In the genomic region with DNA sequence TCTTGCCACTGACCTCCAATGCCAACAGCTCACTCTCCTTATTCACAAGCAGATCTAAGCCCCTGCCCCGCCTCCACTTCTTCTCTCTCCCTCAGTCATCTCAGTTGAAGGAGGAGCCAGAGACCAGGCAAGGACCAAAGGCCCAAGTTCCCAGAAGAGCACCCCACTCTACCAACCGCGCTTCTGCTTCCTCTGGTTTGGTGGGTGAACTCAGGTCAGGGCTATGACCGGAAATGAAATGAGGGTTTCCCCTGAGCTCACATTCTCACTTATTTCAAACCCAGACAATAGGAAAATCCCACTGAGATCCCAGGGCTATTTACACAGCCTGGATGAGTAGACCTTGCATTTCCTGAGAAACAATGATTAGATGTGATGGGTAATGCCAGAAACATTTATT, we compare ENCODE assay signal across 13 cellular contexts. TPM values are rescaled to one million over a fixed set of nuclear protein-coding genes. Genes with fewer than 3 reads are reported as not detected.
A peak's percentile ranks its signal among the peaks of the same experiment; 100 is the strongest.
DNase-seq lines count a peak whose midpoint lies in the region; ATAC-seq and TF ChIP-seq lines count a peak whose summit lies in the region.
"Had no signal": no experiment of that assay in that cellular context is flagged by ENCODE, and none has a peak within 500 bp of the region (broad histone marks: within the 10 kb centered on the region; RNA-seq: fewer than 3 reads in every experiment).

No MANE protein-coding gene starts in this region.

- H3K18ac ChIP-seq in H9 (ENCODE audit: insufficient read length, low read depth, low read length): no peak overlapping the region

- no CpG with 5 or more reads among the region's 4 CpGs for WGBS in H9 (ENCODE audit: extremely low coverage, insufficient read length, low lambda C conversion rate)

- no peaks in the 10 kb centered on the region for H3K36me3 ChIP-seq in right atrium auricular region
- H3K36me3 ChIP-seq in colonic mucosa: no peaks in the 10 kb centered on the region
- H3K36me3 ChIP-seq: thyroid gland had no signal

- no peak overlapping the region for H2BK12ac ChIP-seq in H9 (ENCODE audit: insufficient read length, low read depth, low read length)

- no peaks in the 10 kb centered on the region for H3K23me2 ChIP-seq in H9 (ENCODE audit: insufficient read length, low read depth, low read length, poor library complexity, severe bottlenecking)

- H3K27me3 ChIP-seq in H9 (ENCODE audit: insufficient read depth, low read length) (no peaks in the 10 kb centered on the region), right atrium auricular region (no peaks in the 10 kb centered on the region), colonic mucosa (no peaks in the 10 kb centered on the region)
- H3K27me3 ChIP-seq: thyroid gland had no signal

- CTCF ChIA-PET in GM10248 (lab: Yijun Ruan, JAX): interaction anchor here (1.0 to 1.8 kb wide), 9 partner anchors 10 to 368 kb away, joined by 3 to 6 read pairs (median 3); partner anchors contain the start of gene DPF3
- CTCF ChIA-PET in activated CD4-positive, alpha-beta memory T cell treated with anti-CD3 and anti-CD28 coated beads, Interleukin-2, amount 10 ng/mL, durations not matched to agents 7 days and 5 days (lab: Charles Lee): interaction anchor here (0.7 to 1.7 kb wide), 3 partner anchors 10 to 253 kb away, joined by 3 read pairs; partner anchors contain the start of gene PSEN1

- H2BK120ac ChIP-seq in H9 (ENCODE audit: low read depth, low read length, poor library complexity, severe bottlenecking): no peak overlapping the region

- peaks cover 30 to 45% of the 10 kb centered on the region in 2 experiments for H3K4me1 Mint-ChIP-seq in H9
- H3K4me1 Mint-ChIP-seq in activated CD4-positive, alpha-beta memory T cell treated with anti-CD3 and anti-CD28 coated beads, Interleukin-2, amount 10 ng/mL, durations not matched to agents 7 days and 5 days: peaks cover 51% of the 10 kb centered on the region
- H3K4me1 Mint-ChIP-seq: T-helper 17 cell had no signal

- H3K4me3 ChIP-seq in right atrium auricular region (no peak overlapping the region), colonic mucosa (no peak overlapping the region)
- H3K4me3 ChIP-seq: coronary artery, heart right ventricle, thyroid gland had no signal

- no peaks in the 10 kb centered on the region for H4K20me1 ChIP-seq in H9 (ENCODE audit: control insufficient read depth, insufficient read depth, insufficient read length)

- H2BK20ac ChIP-seq in H9 (ENCODE audit: low read depth, low read length, poor library complexity, severe bottlenecking): no peak overlapping the region

- no peak overlapping the region for H2BK5ac ChIP-seq in H9 (ENCODE audit: insufficient read length, low read length)

- no peak overlapping the region; a peak in 1 of 7 replicates for H3K27ac Mint-ChIP-seq in H9
- H3K27ac Mint-ChIP-seq in activated CD4-positive, alpha-beta memory T cell treated with anti-CD3 and anti-CD28 coated beads, Interleukin-2, amount 10 ng/mL, durations not matched to agents 7 days and 5 days: no peak overlapping the region
- H3K27ac Mint-ChIP-seq: T-helper 17 cell had no signal

- no peak overlapping the region for H3K4me3 Mint-ChIP-seq in H9
- H3K4me3 Mint-ChIP-seq in activated CD4-positive, alpha-beta memory T cell treated with anti-CD3 and anti-CD28 coated beads, Interleukin-2, amount 10 ng/mL, durations not matched to agents 7 days and 5 days: peak overlapping the region; percentile 36
- H3K4me3 Mint-ChIP-seq: T-helper 17 cell had no signal

- POLR2A ChIA-PET in GM10248 (lab: Yijun Ruan, JAX): no interaction called here
- POLR2A ChIA-PET in activated CD4-positive, alpha-beta memory T cell treated with anti-CD3 and anti-CD28 coated beads, Interleukin-2, amount 10 ng/mL, durations not matched to agents 7 days and 5 days (lab: Charles Lee): interaction anchor here (0.6 kb wide), 1 partner anchor 10 kb away, joined by 3 read pairs; the partner anchor contains the start of gene DPF3

- H3K27ac ChIP-seq in H9 (ENCODE audit: insufficient read length, low read depth, low read length) (no peak overlapping the region), right atrium auricular region (peak overlapping the region; percentile 54 to 60), colonic mucosa (no peak overlapping the region)
- H3K27ac ChIP-seq: coronary artery, thyroid gland had no signal

- peaks cover 14% of the 10 kb centered on the region for H3K4me1 ChIP-seq in H9 (ENCODE audit: insufficient read depth, low read length)
- peaks cover 0 to 26% of the 10 kb centered on the region in 2 donors for H3K4me1 ChIP-seq in right atrium auricular region
- H3K4me1 ChIP-seq in colonic mucosa: no peaks in the 10 kb centered on the region
- H3K4me1 ChIP-seq: thyroid gland had no signal

- no peak for TF ChIP-seq CTCF in GM10248 (IDR thresholded peaks at IDR 0.05; ENCODE audit: control extremely low read depth, extremely low read depth, low read depth, missing control alignments)
- no peak for TF ChIP-seq CTCF in H9 (conservative IDR thresholded peaks at IDR 0.05)
- TF ChIP-seq CTCF in right atrium auricular region (IDR thresholded peaks at IDR 0.05): no peak
- no peak for TF ChIP-seq CTCF in colonic mucosa (IDR thresholded peaks at IDR 0.05)

- H3K9me3 ChIP-seq in H9 (ENCODE audit: control insufficient read depth, low read depth, low read length) (peaks cover 6% of the 10 kb centered on the region), right atrium auricular region (no peaks in the 10 kb centered on the region), colonic mucosa (no peaks in the 10 kb centered on the region)
- H3K9me3 ChIP-seq: thyroid gland had no signal

- H3K9ac ChIP-seq in H9 (ENCODE audit: extremely low read depth, insufficient read length, low read length) (no peak overlapping the region), colonic mucosa (ENCODE audit: low read depth in 2 of 2, low read length in 2 of 2) (no peak overlapping the region)

- no peak overlapping the region for H3K23ac ChIP-seq in H9 (ENCODE audit: insufficient read length, low read depth, low read length)

- H3K4me2 ChIP-seq in H9 (ENCODE audit: insufficient read depth, insufficient read length, low read length): no peak overlapping the region

- ATAC-seq in HG02938 (IDR thresholded peaks at IDR 0.05; ENCODE audit: unreplicated experiment) (no peak), HG02884 (IDR thresholded peaks at IDR 0.05; ENCODE audit: unreplicated experiment) (no peak)
- ATAC-seq: T-helper 17 cell had no signal

- no peak overlapping the region for H3K56ac ChIP-seq in H9 (ENCODE audit: insufficient read length, low read depth, low read length)

- no peak overlapping the region for H3K4ac ChIP-seq in H9 (ENCODE audit: low read depth, low read length)

- no peak overlapping the region for H2BK15ac ChIP-seq in H9 (ENCODE audit: low read depth, low read length)

- H3T11ph ChIP-seq in H9 (ENCODE audit: low read length): no peak overlapping the region

- H3K79me1 ChIP-seq in H9 (ENCODE audit: insufficient read depth, low read depth, low read length, poor library complexity, severe bottlenecking): no peaks in the 10 kb centered on the region

- no peak overlapping the region for H4K8ac ChIP-seq in H9 (replicated peaks; ENCODE audit: insufficient read length, low read depth, low read length)

- peaks cover 0 to 6% (median 2%) of the 10 kb centered on the region in 3 experiments; a peak in 3 of 7 replicates for H3K36me3 Mint-ChIP-seq in H9 (ENCODE audit: insufficient read depth in 1 of 3, low read depth in 3 of 3)
- H3K36me3 Mint-ChIP-seq in activated CD4-positive, alpha-beta memory T cell treated with anti-CD3 and anti-CD28 coated beads, Interleukin-2, amount 10 ng/mL, durations not matched to agents 7 days and 5 days (ENCODE audit: low read depth): peaks cover 45% of the 10 kb centered on the region

- peak; percentile 28 for DNase-seq in GM10248 (ENCODE audit: extremely low spot score)
- DNase-seq in H9: no peak
- peak; percentile 56 for DNase-seq in activated CD4-positive, alpha-beta memory T cell treated with anti-CD3 and anti-CD28 coated beads, Interleukin-2, amount 10 ng/mL, durations not matched to agents 7 days and 5 days
- no peak for DNase-seq in right atrium auricular region (ENCODE audit: low spot score)
- no peak for DNase-seq in NCI-H2107 treated with DMSO at 0.1 percent for 48 hours (lab: John Stamatoyannopoulos, UW; ENCODE audit: unreplicated experiment)
- no peak for DNase-seq in colonic mucosa
- DNase-seq: heart right ventricle, NCI-H1048, T-helper 17 cell had no signal

- no peak overlapping the region for H2AK5ac ChIP-seq in H9 (ENCODE audit: insufficient read length, low read length)

- H4K5ac ChIP-seq in H9 (ENCODE audit: insufficient read length, low read depth, low read length): no peak overlapping the region

- peaks cover 8 to 9% of the 10 kb centered on the region in 2 experiments for H3K9me3 Mint-ChIP-seq in H9
- no peaks in the 10 kb centered on the region for H3K9me3 Mint-ChIP-seq in activated CD4-positive, alpha-beta memory T cell treated with anti-CD3 and anti-CD28 coated beads, Interleukin-2, amount 10 ng/mL, durations not matched to agents 7 days and 5 days

- H3K27me3 Mint-ChIP-seq in H9 (ENCODE audit: low read depth): peaks cover 19% of the 10 kb centered on the region
- peaks cover 8% of the 10 kb centered on the region for H3K27me3 Mint-ChIP-seq in activated CD4-positive, alpha-beta memory T cell treated with anti-CD3 and anti-CD28 coated beads, Interleukin-2, amount 10 ng/mL, durations not matched to agents 7 days and 5 days

- intact Hi-C loops in colonic mucosa (cut with DNase I): no loop called here

- H2AFZ ChIP-seq in H9 (ENCODE audit: low read length): peak overlapping the region; percentile 45

- no peaks in the 10 kb centered on the region for H3K79me2 ChIP-seq in H9 (ENCODE audit: insufficient read depth, low read length)

- no peak overlapping the region for H3K14ac ChIP-seq in H9 (ENCODE audit: insufficient read depth, low read length)

- no peak overlapping the region for H4K91ac ChIP-seq in H9 (ENCODE audit: insufficient read length, low read depth, low read length)

RNA-seq across cellular contexts. Expression of gene DPF3, which starts 9.9 kb away (rescaled TPM):
- total RNA-seq in H9 (2021) (not detected in 2 replicates), right atrium auricular region (10 to 100 TPM; 14.7 to 26.6 TPM), colonic mucosa (10 to 100 TPM in 1 of 2 donors, 1 to 10 TPM in 1; 6.7 to 14.0 TPM)
- 10 to 100 TPM; 14.9 to 15.4 TPM for total RNA-seq in activated CD4-positive, alpha-beta memory T cell treated with anti-CD3 and anti-CD28 coated beads, Interleukin-2, amount 10 ng/mL, durations not matched to agents 7 days and 5 days

RNA-seq across cellular contexts. Expression of gene DCAF4, which starts 42.3 kb away (rescaled TPM):
- total RNA-seq in H9 (2021) (30.2 and 32.0 TPM in 2 replicates), right atrium auricular region (1 to 10 TPM; 7.0 to 9.4 TPM), colonic mucosa (10 to 100 TPM in 1 of 2 donors, 1 to 10 TPM in 1; 8.3 to 11.3 TPM)
- total RNA-seq in activated CD4-positive, alpha-beta memory T cell treated with anti-CD3 and anti-CD28 coated beads, Interleukin-2, amount 10 ng/mL, durations not matched to agents 7 days and 5 days: 10 to 100 TPM; 13.6 to 15.6 TPM

Comparison
In these comparisons a context has a peak if more than half of its experiments do, and no peak if none do; other contexts are left out.
1. DNase-seq: peak in GM10248 (single experiment) and activated CD4-positive, alpha-beta memory T cell treated with anti-CD3 and anti-CD28 coated beads, Interleukin-2, amount 10 ng/mL, durations not matched to agents 7 days and 5 days (single experiment); none in H9 (single experiment), right atrium auricular region (single experiment), NCI-H2107 treated with DMSO at 0.1 percent for 48 hours (single experiment) and colonic mucosa (single experiment).
2. H3K27ac ChIP-seq: peak in right atrium auricular region (2 of 2); none in H9 (single experiment) and colonic mucosa (single experiment).